ENCODE assay signal across 8 cellular contexts in genomic region chr3:105868450-105868744, GRCh38. TPM values are rescaled to one million over a fixed set of nuclear protein-coding genes. Genes with fewer than 3 reads are reported as not detected.
DNase-seq lines count a peak whose midpoint lies in the region; ATAC-seq and TF ChIP-seq lines count a peak whose summit lies in the region.

No MANE protein-coding gene starts in this region.

- H3K18ac ChIP-seq in trophoblast cell (ENCODE audit: low read length): peak overlapping the region; percentile 94

- intact Hi-C loops in OCI-LY7 (cut with micrococcal nuclease; ENCODE audit: unreplicated experiment) (loop anchor here (5.0 kb wide), 3 partner anchors 51 to 501 kb away; partner anchors contain the start of gene ALCAM), left ventricle myocardium superior (cut with micrococcal nuclease) (loop anchor here (10.0 kb wide), 1 partner anchor 184 kb away; no protein-coding TSS in a partner anchor)

- peak overlapping the region; percentile 92 for H4K8ac ChIP-seq in trophoblast cell (ENCODE audit: low read depth, low read length)

- H3K4ac ChIP-seq in trophoblast cell (ENCODE audit: low read depth, low read length): peak overlapping the region; percentile 92

- peak; percentile 15 for DNase-seq in stimulated activated CD8-positive, alpha-beta memory T cell treated with anti-CD3 and anti-CD28 coated beads, Interleukin-12 subunit alpha, Interleukin-12 subunit beta, amount 100 ng/mL, for 4 hours (ENCODE audit: low read depth)
- no peak for DNase-seq in stimulated activated CD8-positive, alpha-beta memory T cell treated with anti-CD3 and anti-CD28 coated beads, Interleukin-4, amount 100 ng/mL, for 48 hours
- DNase-seq in OCI-LY7 (ENCODE audit: low spot score) (no peak), left ventricle myocardium superior (peak; percentile 82), trophoblast cell (peak; percentile 73 to 80)

- POLR2A ChIA-PET in OCI-LY7 (lab: Charles Lee): interaction anchor here (0.7 to 5.4 kb wide), 10 partner anchors 9 to 389 kb away, joined by 3 to 54 read pairs (median 6); no protein-coding TSS in a partner anchor

- no peak overlapping the region for H3K23ac ChIP-seq in trophoblast cell (ENCODE audit: low read length)

- no peaks in the 10 kb centered on the region for H3K27me3 ChIP-seq in trophoblast cell (ENCODE audit: insufficient read depth, low read length)

- peak overlapping the region; percentile 91 for H2BK5ac ChIP-seq in trophoblast cell (ENCODE audit: low read depth, low read length, poor library complexity)

- H3K79me2 ChIP-seq in OCI-LY7 (ENCODE audit: insufficient read depth, low read depth, low read length) (peaks cover 23% of the 10 kb centered on the region; the same call in 1 of the 2 replicates), trophoblast cell (ENCODE audit: control insufficient read depth, insufficient read depth, low read length, poor library complexity) (peaks cover 10% of the 10 kb centered on the region)

- BruUV-seq in OCI-LY7 (replicated peaks; lab: Mats Ljungman, UMichigan): no TSS peak

- H3K4me3 ChIP-seq in OCI-LY7 (ENCODE audit: low read depth, low read length, poor library complexity, severe bottlenecking): peak overlapping the region; percentile 98
- H3K4me3 ChIP-seq in trophoblast cell (ENCODE audit: low read depth, low read length): peak overlapping the region; percentile 96

- no peak overlapping the region for H2BK12ac ChIP-seq in trophoblast cell (ENCODE audit: low read length)

- no peaks in the 10 kb centered on the region for H3K9me2 ChIP-seq in OCI-LY7 (ENCODE audit: insufficient read depth, low read length)

- peak overlapping the region; percentile 95 for H3K14ac ChIP-seq in trophoblast cell (ENCODE audit: low read length)

- peak overlapping the region; percentile 34 for H2AK5ac ChIP-seq in trophoblast cell (ENCODE audit: low read length)

- peak overlapping the region; percentile 95 for H4K91ac ChIP-seq in trophoblast cell (ENCODE audit: low read depth, low read length)

- H4K12ac ChIP-seq in trophoblast cell (ENCODE audit: low read depth, low read length): peak overlapping the region; percentile 72

- ATAC-seq in HG02840 (IDR thresholded peaks at IDR 0.05; ENCODE audit: low FRiP score, unreplicated experiment) (peak; percentile 2), left ventricle myocardium superior (peak; percentile 63), GM18870 (IDR thresholded peaks at IDR 0.05; ENCODE audit: unreplicated experiment) (no peak)

- H4K20me1 ChIP-seq in OCI-LY7 (ENCODE audit: insufficient read depth, low read length): no peaks in the 10 kb centered on the region

- peak overlapping the region; percentile 62 for H3K27ac ChIP-seq in OCI-LY7 (ENCODE audit: low read depth, low read length, poor library complexity, severe bottlenecking)
- H3K27ac ChIP-seq in angular gyrus (ENCODE audit: low read depth, low read length): peak overlapping the region; percentile 81
- peak overlapping the region; percentile 86 for H3K27ac ChIP-seq in trophoblast cell (ENCODE audit: low read depth, low read length)

- H3K36me3 ChIP-seq in OCI-LY7 (ENCODE audit: insufficient read depth, low read length) (peaks cover 26% of the 10 kb centered on the region), trophoblast cell (ENCODE audit: control insufficient read depth in 1 of 2, insufficient read depth in 2 of 2, low read length in 2 of 2) (no peaks in the 10 kb centered on the region)

- CTCF ChIA-PET in OCI-LY7 (lab: Charles Lee; ENCODE audit: unreplicated experiment): interaction anchor here (1.2 kb wide), 1 partner anchor 31 kb away, joined by 4 read pairs; no protein-coding TSS in a partner anchor

- H3K4me2 ChIP-seq in OCI-LY7 (ENCODE audit: low read length) (peak overlapping the region; percentile 96), trophoblast cell (ENCODE audit: low read length) (peak overlapping the region; percentile 86)

- WGBS in trophoblast cell (ENCODE audit: extremely low coverage, insufficient coverage, insufficient read length): no CpG with 5 or more reads among the region's 27 CpGs

- no peak for TF ChIP-seq CTCF in OCI-LY7 (conservative IDR thresholded peaks at IDR 0.05; ENCODE audit: low read length)

- H2AFZ ChIP-seq in OCI-LY7 (ENCODE audit: low read length): peak overlapping the region; percentile 72; the same call in 1 of the 2 replicates
- H2AFZ ChIP-seq in trophoblast cell (ENCODE audit: insufficient read depth, low read length, poor library complexity): peak overlapping the region; percentile 57

- peaks cover 14% of the 10 kb centered on the region for H3K79me1 ChIP-seq in trophoblast cell (ENCODE audit: low read length)

- peak overlapping the region; percentile 99 for H3K9ac ChIP-seq in trophoblast cell (ENCODE audit: low read length)

- H3K4me1 ChIP-seq in OCI-LY7 (ENCODE audit: insufficient read depth, low read length, poor library complexity, severe bottlenecking) (peaks cover 46% of the 10 kb centered on the region), trophoblast cell (ENCODE audit: control insufficient read depth in 1 of 2, insufficient read depth in 2 of 2, low read length in 2 of 2) (peaks cover 0 to 2% of the 10 kb centered on the region in 2 experiments)

- peak overlapping the region; percentile 79 for H2BK120ac ChIP-seq in trophoblast cell (ENCODE audit: insufficient read depth, low read length, poor library complexity)

- H3K9me3 ChIP-seq in OCI-LY7 (ENCODE audit: low read length) (no peaks in the 10 kb centered on the region), trophoblast cell (ENCODE audit: insufficient read depth, low read depth, low read length) (no peaks in the 10 kb centered on the region)

RNA-seq across cellular contexts. Expression of gene CBLB, which starts 0.4 kb away (rescaled TPM):
- 24.5 and 57.7 TPM in 2 replicates for total RNA-seq in OCI-LY7 (2014; rRNA removed; shearing (Covaris generic))
- total RNA-seq in OCI-LY7 (2022): 38.5 and 51.6 TPM in 2 replicates
- 60.3 TPM for total RNA-seq in left ventricle myocardium superior
- polyA plus RNA-seq in trophoblast cell (2013): 244 and 249 TPM in 2 replicates

Comparison
In these comparisons a context has a peak if more than half of its experiments do, and no peak if none do; other contexts are left out.
1. DNase-seq: peak in stimulated activated CD8-positive, alpha-beta memory T cell treated with anti-CD3 and anti-CD28 coated beads, Interleukin-12 subunit alpha, Interleukin-12 subunit beta, amount 100 ng/mL, for 4 hours (single experiment), left ventricle myocardium superior (single experiment) and trophoblast cell (2 of 2); none in stimulated activated CD8-positive, alpha-beta memory T cell treated with anti-CD3 and anti-CD28 coated beads, Interleukin-4, amount 100 ng/mL, for 48 hours (single experiment) and OCI-LY7 (single experiment).
2. Peak in every context shown above with its lines, with median percentiles within 50 percentile points of each other: H3K27ac ChIP-seq.